Comparison of ENCODE assay signal across 9 cellular contexts in the genomic region with DNA sequence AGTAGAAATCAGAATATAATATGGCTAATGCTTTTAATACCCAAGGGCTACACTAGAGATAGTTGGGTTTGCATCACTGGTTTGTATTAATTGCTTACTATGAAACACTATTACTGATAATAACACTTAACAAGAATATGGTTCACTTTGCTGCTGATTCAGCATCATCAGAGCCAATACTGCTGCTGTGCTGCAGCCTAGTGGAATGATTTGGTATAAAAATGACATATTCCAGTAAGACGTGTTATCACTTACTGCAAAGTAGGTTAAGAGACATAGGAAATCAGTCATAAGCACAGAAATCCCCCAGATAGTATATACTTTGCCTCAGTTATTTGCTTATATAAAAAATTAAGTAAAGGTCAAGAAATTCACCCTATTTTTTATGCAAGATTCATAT. TPM values are rescaled to one million over a fixed set of nuclear protein-coding genes. Genes with fewer than 3 reads are reported as not detected.
DNase-seq lines count a peak whose midpoint lies in the region; ATAC-seq and TF ChIP-seq lines count a peak whose summit lies in the region.
"Had no signal": no experiment of that assay in that cellular context is flagged by ENCODE, and none has a peak within 500 bp of the region (broad histone marks: within the 10 kb centered on the region; RNA-seq: fewer than 3 reads in every experiment).

No MANE protein-coding gene starts in this region.

- no peak overlapping the region for H3K27ac ChIP-seq in mammary epithelial cell (ENCODE audit: insufficient read depth, low read depth, low read length)

- no peaks in the 10 kb centered on the region for H3K9me3 ChIP-seq in mammary epithelial cell (replicated peaks; ENCODE audit: insufficient read depth, low read length)

- no peaks in the 10 kb centered on the region for H3K9me3 Mint-ChIP-seq in osteocyte (ENCODE audit: unreplicated experiment)
- H3K9me3 Mint-ChIP-seq: T-helper 1 cell treated with Interleukin-12 subunit alpha and Interleukin-12 subunit beta and Interleukin-4 antibody, amounts not matched to agents 30 μg/mL and 1 μg/mL, for 36 hours had no signal

- H3K4me3 ChIP-seq in mammary epithelial cell (replicated peaks in 1 of 3; ENCODE audit: insufficient read depth in 1 of 3, low read depth in 2 of 3, low read length in 3 of 3): no peak overlapping the region

- in situ Hi-C loops in mammary epithelial cell (cut with MboI; ENCODE audit: low sequenced_read_pairs in 2 of 2): no loop called here

- dilution Hi-C loops in mammary epithelial cell (cut with HindIII; ENCODE audit: low sequenced_read_pairs): no loop called here

- BruUV-seq in mammary epithelial cell (replicated peaks; lab: Mats Ljungman, UMichigan): no TSS peak

- CTCF ChIA-PET in mammary epithelial cell (lab: Charles Lee; ENCODE audit: low non-redundant PET): no interaction called here

- peaks cover 38% of the 10 kb centered on the region for H3K27me3 Mint-ChIP-seq in osteocyte (ENCODE audit: unreplicated experiment)

- H3K27ac Mint-ChIP-seq in osteocyte (ENCODE audit: unreplicated experiment): no peak overlapping the region
- H3K27ac Mint-ChIP-seq: T-helper 1 cell treated with Interleukin-12 subunit alpha and Interleukin-12 subunit beta and Interleukin-4 antibody, amounts not matched to agents 30 μg/mL and 1 μg/mL, for 36 hours had no signal

- H3K9ac ChIP-seq in mammary epithelial cell (ENCODE audit: insufficient read depth, low read length): no peak overlapping the region

- H3K4me2 ChIP-seq in mammary epithelial cell (ENCODE audit: insufficient read depth, low read depth, low read length): no peak overlapping the region

- no peak overlapping the region for H2AFZ ChIP-seq in mammary epithelial cell (ENCODE audit: low read depth, low read length)

- ATAC-seq in GM21737 (IDR thresholded peaks at IDR 0.05; ENCODE audit: unreplicated experiment) (no peak), HG03196 (IDR thresholded peaks at IDR 0.05; ENCODE audit: unreplicated experiment) (no peak)

- no peaks in the 10 kb centered on the region for H3K79me2 ChIP-seq in mammary epithelial cell (ENCODE audit: insufficient read depth, low read length)

- peak; percentile 29 to 75 (median 35) for DNase-seq in NCI-H1417 (lab: John Stamatoyannopoulos, UW)
- DNase-seq in NCI-H1417 treated with DMSO at 0.1 percent for 48 hours (lab: John Stamatoyannopoulos, UW): no peak
- DNase-seq in NCI-H128 (lab: John Stamatoyannopoulos, UW; ENCODE audit: unreplicated experiment): peak; percentile 6
- peak; percentile 8 for DNase-seq in mammary epithelial cell
- no peak for DNase-seq in osteocyte (ENCODE audit: extremely low spot score, unreplicated experiment)
- DNase-seq in activated CD4-positive, alpha-beta T cell treated with anti-CD3 and anti-CD28 coated beads, Interleukin-2, amount 50 U/mL, for 48 hours: no peak

- no peaks in the 10 kb centered on the region for H3K27me3 ChIP-seq in mammary epithelial cell (ENCODE audit: insufficient read depth, low read length)

- TF ChIP-seq CTCF in mammary epithelial cell (conservative IDR thresholded peaks at IDR 0.05 in 1 of 2, IDR thresholded peaks at IDR 0.05 in 1 of 2; ENCODE audit: extremely low read depth in 1 of 2, insufficient read depth in 1 of 2, low read depth in 1 of 2, low read length in 2 of 2): peak; percentile 72 to 76
- TF ChIP-seq CTCF in osteocyte (IDR thresholded peaks at IDR 0.05): peak; percentile 54

- H3K4me1 Mint-ChIP-seq in osteocyte (ENCODE audit: unreplicated experiment): peaks cover 8% of the 10 kb centered on the region

- intact Hi-C loops in mammary epithelial cell (cut with micrococcal nuclease): loop anchor here (1.0 to 5.0 kb wide), 2 partner anchors 195 to 409 kb away; no protein-coding TSS in a partner anchor

- no peaks in the 10 kb centered on the region for H4K20me1 ChIP-seq in mammary epithelial cell (ENCODE audit: insufficient read depth, low read length)

- H3K4me3 Mint-ChIP-seq in osteocyte (ENCODE audit: unreplicated experiment): no peak overlapping the region
- H3K4me3 Mint-ChIP-seq: T-helper 1 cell treated with Interleukin-12 subunit alpha and Interleukin-12 subunit beta and Interleukin-4 antibody, amounts not matched to agents 30 μg/mL and 1 μg/mL, for 36 hours had no signal

- H3K4me1 ChIP-seq in mammary epithelial cell (ENCODE audit: insufficient read depth, low read length): no peaks in the 10 kb centered on the region

- H3K36me3 Mint-ChIP-seq in osteocyte (ENCODE audit: unreplicated experiment): no peaks in the 10 kb centered on the region

- 0% methylated on average over 1 of the region's 1 CpG for WGBS in mammary epithelial cell (ENCODE audit: low coverage, missing lambda C conversion rate)

- no peaks in the 10 kb centered on the region for H3K36me3 ChIP-seq in mammary epithelial cell (ENCODE audit: insufficient read depth, low read length)

RNA-seq across cellular contexts. Expression of gene CDH10, which starts 2.8 kb away (rescaled TPM):
- total RNA-seq in mammary epithelial cell (under 1 TPM in 1 of 2 donors, not detected in 1; 0.17 TPM), osteocyte (not detected in 2 replicates)
- 0.23 TPM for polyA plus RNA-seq in mammary epithelial cell
- 3.4 TPM for polyA minus RNA-seq in mammary epithelial cell

Comparison
In these comparisons a context has a peak if more than half of its experiments do, and no peak if none do; other contexts are left out.
1. DNase-seq: peak in NCI-H1417 (3 of 3), NCI-H128 (single experiment) and mammary epithelial cell (single experiment); none in NCI-H1417 treated with DMSO at 0.1 percent for 48 hours (single experiment), osteocyte (single experiment) and activated CD4-positive, alpha-beta T cell treated with anti-CD3 and anti-CD28 coated beads, Interleukin-2, amount 50 U/mL, for 48 hours (0 of 2).